In genomic region chr12:34296143-34297041, GRCh38 we compare ENCODE assay signal across 1 cellular context.
TF ChIP-seq lines count a peak whose summit lies in the region.

No MANE protein-coding gene starts in this region.

TF ChIP-seq in GM23338, 12 proteins besides CTCF, POLR2A, EP300 and RAD21 (continued from another document):
- TF ChIP-seq ZNF462 (CRISPR knock-in tag; IDR thresholded peaks at IDR 0.05) = no peak
- TF ChIP-seq JUNB (IDR thresholded peaks at IDR 0.05; ENCODE audit: unreplicated experiment) = no peak
- TF ChIP-seq ZNF331 (CRISPR knock-in tag; IDR thresholded peaks at IDR 0.05; ENCODE audit: low read depth) = no peak
- TF ChIP-seq NANOG (IDR thresholded peaks at IDR 0.05; ENCODE audit: borderline replicate concordance) = no peak
- no peak for TF ChIP-seq ZNF114 (CRISPR knock-in tag; IDR thresholded peaks at IDR 0.05)
- no peak for TF ChIP-seq ETS1 (IDR thresholded peaks at IDR 0.05)
- no peak for TF ChIP-seq STAT1 (IDR thresholded peaks at IDR 0.05; ENCODE audit: unreplicated experiment)
- TF ChIP-seq, protein P1, sequence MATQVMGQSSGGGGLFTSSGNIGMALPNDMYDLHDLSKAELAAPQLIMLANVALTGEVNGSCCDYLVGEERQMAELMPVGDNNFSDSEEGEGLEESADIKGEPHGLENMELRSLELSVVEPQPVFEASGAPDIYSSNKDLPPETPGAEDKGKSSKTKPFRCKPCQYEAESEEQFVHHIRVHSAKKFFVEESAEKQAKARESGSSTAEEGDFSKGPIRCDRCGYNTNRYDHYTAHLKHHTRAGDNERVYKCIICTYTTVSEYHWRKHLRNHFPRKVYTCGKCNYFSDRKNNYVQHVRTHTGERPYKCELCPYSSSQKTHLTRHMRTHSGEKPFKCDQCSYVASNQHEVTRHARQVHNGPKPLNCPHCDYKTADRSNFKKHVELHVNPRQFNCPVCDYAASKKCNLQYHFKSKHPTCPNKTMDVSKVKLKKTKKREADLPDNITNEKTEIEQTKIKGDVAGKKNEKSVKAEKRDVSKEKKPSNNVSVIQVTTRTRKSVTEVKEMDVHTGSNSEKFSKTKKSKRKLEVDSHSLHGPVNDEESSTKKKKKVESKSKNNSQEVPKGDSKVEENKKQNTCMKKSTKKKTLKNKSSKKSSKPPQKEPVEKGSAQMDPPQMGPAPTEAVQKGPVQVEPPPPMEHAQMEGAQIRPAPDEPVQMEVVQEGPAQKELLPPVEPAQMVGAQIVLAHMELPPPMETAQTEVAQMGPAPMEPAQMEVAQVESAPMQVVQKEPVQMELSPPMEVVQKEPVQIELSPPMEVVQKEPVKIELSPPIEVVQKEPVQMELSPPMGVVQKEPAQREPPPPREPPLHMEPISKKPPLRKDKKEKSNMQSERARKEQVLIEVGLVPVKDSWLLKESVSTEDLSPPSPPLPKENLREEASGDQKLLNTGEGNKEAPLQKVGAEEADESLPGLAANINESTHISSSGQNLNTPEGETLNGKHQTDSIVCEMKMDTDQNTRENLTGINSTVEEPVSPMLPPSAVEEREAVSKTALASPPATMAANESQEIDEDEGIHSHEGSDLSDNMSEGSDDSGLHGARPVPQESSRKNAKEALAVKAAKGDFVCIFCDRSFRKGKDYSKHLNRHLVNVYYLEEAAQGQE (IDR thresholded peaks at IDR 0.05; ENCODE audit: unreplicated experiment) = no peak
- TF ChIP-seq EZH2 (IDR thresholded peaks at IDR 0.05; ENCODE audit: low read depth, unreplicated experiment) = no peak
